Comparison of ENCODE assay signal across 1 cellular context in genomic region chr6:131770776-131771175, GRCh38.
A peak's percentile ranks its signal among the peaks of the same experiment; 100 is the strongest.
TF ChIP-seq lines count a peak whose summit lies in the region.

No MANE protein-coding gene starts in this region.

TF ChIP-seq in HepG2, 621 proteins besides CTCF, POLR2A, EP300 and RAD21:
- TF ChIP-seq PRDM10 (CRISPR knock-in tag; IDR thresholded peaks at IDR 0.05; ENCODE audit: low read depth) (no peak), ZFP36L2 (CRISPR knock-in tag; IDR thresholded peaks at IDR 0.05) (no peak), ZNF614 (CRISPR knock-in tag; IDR thresholded peaks at IDR 0.05; ENCODE audit: borderline replicate concordance) (no peak), ZNF720 (CRISPR knock-in tag; IDR thresholded peaks at IDR 0.05) (no peak), ZSCAN5A (CRISPR knock-in tag; IDR thresholded peaks at IDR 0.05; ENCODE audit: borderline replicate concordance) (no peak), HOXD1 (CRISPR knock-in tag; IDR thresholded peaks at IDR 0.05) (no peak), ZNF572 (CRISPR knock-in tag; IDR thresholded peaks at IDR 0.05) (no peak), TRAFD1 (CRISPR knock-in tag; IDR thresholded peaks at IDR 0.05; ENCODE audit: borderline replicate concordance) (no peak), GABPB1 (CRISPR knock-in tag; IDR thresholded peaks at IDR 0.05) (no peak), ZFP36L1 (CRISPR knock-in tag; IDR thresholded peaks at IDR 0.05) (no peak), SP5 (CRISPR knock-in tag; IDR thresholded peaks at IDR 0.05; ENCODE audit: borderline replicate concordance, low read depth) (no peak), ZNF776 (CRISPR knock-in tag; IDR thresholded peaks at IDR 0.05) (no peak), ZNF547 (CRISPR knock-in tag; IDR thresholded peaks at IDR 0.05) (no peak), ZNF570 (CRISPR knock-in tag; IDR thresholded peaks at IDR 0.05; ENCODE audit: borderline replicate concordance) (no peak), NFYC (CRISPR knock-in tag; IDR thresholded peaks at IDR 0.05) (no peak), LRRFIP1 (CRISPR knock-in tag; conservative IDR thresholded peaks at IDR 0.05) (no peak), SETDB1 (CRISPR knock-in tag; IDR thresholded peaks at IDR 0.05; ENCODE audit: borderline replicate concordance) (no peak), FOXJ3 (CRISPR knock-in tag; IDR thresholded peaks at IDR 0.05; ENCODE audit: borderline replicate concordance) (no peak), ZNF672 (CRISPR knock-in tag; IDR thresholded peaks at IDR 0.05) (no peak), HINFP (CRISPR knock-in tag; IDR thresholded peaks at IDR 0.05; ENCODE audit: low read depth) (no peak), ZFP37 (CRISPR knock-in tag; IDR thresholded peaks at IDR 0.05; ENCODE audit: borderline replicate concordance) (peak; percentile 81), ZNF12 (CRISPR knock-in tag; IDR thresholded peaks at IDR 0.05) (no peak), TEAD3 (CRISPR knock-in tag; optimal IDR thresholded peaks at IDR 0.05; ENCODE audit: borderline replicate concordance) (peak; percentile 9), SNAPC2 (CRISPR knock-in tag; IDR thresholded peaks at IDR 0.05) (no peak), ZNF589 (CRISPR knock-in tag; conservative IDR thresholded peaks at IDR 0.05) (0 out of 2 replicates have a peak, but pooled peaks have one; percentile 35), AHR (CRISPR knock-in tag; IDR thresholded peaks at IDR 0.05) (no peak), ZNF503 (CRISPR knock-in tag; IDR thresholded peaks at IDR 0.05) (no peak), ZNF280B (CRISPR knock-in tag; IDR thresholded peaks at IDR 0.05; ENCODE audit: borderline replicate concordance) (no peak), ZNF839 (CRISPR knock-in tag; IDR thresholded peaks at IDR 0.05; ENCODE audit: borderline replicate concordance) (no peak), REXO4 (CRISPR knock-in tag; IDR thresholded peaks at IDR 0.05; ENCODE audit: borderline replicate concordance) (no peak), ISX (CRISPR knock-in tag; conservative IDR thresholded peaks at IDR 0.05) (no peak), KDM6A (CRISPR knock-in tag; IDR thresholded peaks at IDR 0.05; ENCODE audit: low read depth) (no peak), CREB3 (CRISPR knock-in tag; IDR thresholded peaks at IDR 0.05) (0 out of 2 replicates have a peak, but pooled peaks have one; percentile 54)
